ENCODE assay signal across 8 cellular contexts in the genomic region with DNA sequence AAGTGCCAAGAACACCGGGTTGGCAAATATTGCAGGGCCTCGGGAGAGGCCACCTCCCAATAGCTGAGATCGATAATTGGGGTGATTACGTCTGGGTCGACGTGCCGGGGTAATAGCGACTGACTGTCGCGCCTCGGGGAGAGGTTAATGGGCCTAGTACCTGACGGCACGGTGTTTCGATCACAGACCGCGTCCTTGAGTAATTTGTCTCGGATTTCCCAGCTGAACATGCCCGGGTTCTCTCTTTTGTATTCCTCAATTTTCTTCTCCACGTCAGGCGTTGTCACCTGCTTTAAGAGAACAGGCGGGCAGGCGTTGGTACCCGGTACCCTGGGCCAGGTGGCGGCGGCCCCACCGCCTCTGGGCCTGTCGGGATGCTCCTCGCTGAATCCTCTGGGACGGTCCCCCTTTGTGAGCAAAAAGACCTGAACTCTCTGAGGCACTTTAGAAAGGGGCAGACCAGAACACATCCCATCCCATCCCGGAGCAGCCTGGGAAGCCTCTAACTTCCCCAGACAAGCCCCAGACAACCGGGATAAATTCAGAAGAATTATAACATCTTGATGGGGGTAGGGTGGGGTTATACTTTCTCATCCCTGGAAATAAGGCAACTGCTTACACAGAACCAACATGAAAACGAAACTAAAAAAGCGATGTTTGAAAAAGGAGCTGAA. TPM values are rescaled to one million over a fixed set of nuclear protein-coding genes. Genes with fewer than 3 reads are reported as not detected.
DNase-seq lines count a peak whose midpoint lies in the region; TF ChIP-seq lines count a peak whose summit lies in the region.

No MANE protein-coding gene starts in this region.

- H3K27ac ChIP-seq in liver (ENCODE audit: low read depth in 1 of 2, low read length in 2 of 2) (no peak overlapping the region), tibial artery (no peak overlapping the region)

- H3K27me3 Mint-ChIP-seq in activated naive CD4-positive, alpha-beta T cell treated with anti-CD3 and anti-CD28 coated beads, Interleukin-2, amount 10 ng/mL, durations not matched to agents 7 days and 5 days = peaks cover 100% of the 10 kb centered on the region

- H3K36me3 ChIP-seq in liver (ENCODE audit: control insufficient read depth in 4 of 4, insufficient read depth in 3 of 4, low read depth in 1 of 4, low read length in 3 of 4) = no peaks in the 10 kb centered on the region
- H3K36me3 ChIP-seq in tibial artery = no peaks in the 10 kb centered on the region

- H3K4me1 ChIP-seq in liver (ENCODE audit: control insufficient read depth in 4 of 4, insufficient read depth in 4 of 4, low read length in 3 of 4) (peaks cover 16 to 37% (median 33%) of the 10 kb centered on the region in 4 donors), tibial artery (peaks cover 0 to 45% (median 22%) of the 10 kb centered on the region in 4 donors)

- DNase-seq in activated naive CD4-positive, alpha-beta T cell treated with anti-CD3 and anti-CD28 coated beads, Interleukin-2, amount 10 ng/mL, durations not matched to agents 7 days and 5 days = no peak
- DNase-seq in activated naive CD4-positive, alpha-beta T cell (lab: John Stamatoyannopoulos, UW) = no peak
- no peak for DNase-seq in astrocyte of the cerebellum (ENCODE audit: low read depth)
- DNase-seq in tibial artery = no peak
- DNase-seq in activated effector memory CD4-positive, alpha-beta T cell treated with Interleukin-2 at 50 U/mL for 16 hours = no peak
- no peak for DNase-seq in GM20000 (ENCODE audit: low spot score)
- no peak for DNase-seq in dermis blood vessel endothelial cell

- H3K9me3 ChIP-seq in liver (ENCODE audit: control insufficient read depth in 4 of 4, low read length in 3 of 4) (no peaks in the 10 kb centered on the region), tibial artery (peaks cover 0 to 3% (median 0%) of the 10 kb centered on the region in 3 donors)

- TF ChIP-seq CTCF in astrocyte of the cerebellum (IDR thresholded peaks at IDR 0.05; ENCODE audit: low read depth, low read length, missing control alignments) = no peak
- TF ChIP-seq CTCF in liver (IDR thresholded peaks at IDR 0.05; ENCODE audit: low read depth, low read length, missing input control) = no peak
- TF ChIP-seq CTCF in tibial artery (IDR thresholded peaks at IDR 0.05) = no peak
- TF ChIP-seq CTCF in GM20000 (IDR thresholded peaks at IDR 0.05; ENCODE audit: extremely low read depth, missing control alignments) = no peak

- WGBS in liver = 4% methylated on average over 33 of the region's 33 CpGs

- intact Hi-C loops in tibial artery (cut with DNase I; ENCODE audit: low total_unique reads) = no loop called here

- H3K4me3 ChIP-seq in astrocyte of the cerebellum (ENCODE audit: low read depth, low read length) (peak overlapping the region; percentile 96), liver (ENCODE audit: low read depth in 1 of 3, low read length in 3 of 3) (peak overlapping the region; percentile 32 to 44 (median 34)), tibial artery (peak overlapping the region; percentile 2 to 33)

- in situ Hi-C loops in astrocyte of the cerebellum (cut with HindIII; ENCODE audit: low sequenced_read_pairs) = no loop called here

- CTCF ChIA-PET in activated naive CD4-positive, alpha-beta T cell treated with anti-CD3 and anti-CD28 coated beads, Interleukin-2, amount 10 ng/mL, durations not matched to agents 7 days and 5 days (lab: Charles Lee) = interaction anchor here (2.0 kb wide), 1 partner anchor 23 kb away, joined by 6 read pairs; no protein-coding TSS in a partner anchor

- no peak overlapping the region for H3K9ac ChIP-seq in liver (ENCODE audit: low read depth in 1 of 2, low read length in 2 of 2)

- H3K9me3 Mint-ChIP-seq in activated naive CD4-positive, alpha-beta T cell treated with anti-CD3 and anti-CD28 coated beads, Interleukin-2, amount 10 ng/mL, durations not matched to agents 7 days and 5 days = peaks cover 4% of the 10 kb centered on the region

- TF ChIP-seq RAD21 in liver (IDR thresholded peaks at IDR 0.05) = no peak

- H3K4me1 Mint-ChIP-seq in activated naive CD4-positive, alpha-beta T cell treated with anti-CD3 and anti-CD28 coated beads, Interleukin-2, amount 10 ng/mL, durations not matched to agents 7 days and 5 days = peaks cover 27% of the 10 kb centered on the region

- peaks cover 11 to 59% (median 17%) of the 10 kb centered on the region in 4 donors for H3K27me3 ChIP-seq in liver (ENCODE audit: control insufficient read depth in 4 of 4, insufficient read depth in 4 of 4, low read length in 3 of 4)
- H3K27me3 ChIP-seq in tibial artery = peaks cover 0 to 91% of the 10 kb centered on the region in 2 donors

- H3K36me3 Mint-ChIP-seq in activated naive CD4-positive, alpha-beta T cell treated with anti-CD3 and anti-CD28 coated beads, Interleukin-2, amount 10 ng/mL, durations not matched to agents 7 days and 5 days = peaks cover 8% of the 10 kb centered on the region

- H3K4me3 Mint-ChIP-seq in activated naive CD4-positive, alpha-beta T cell treated with anti-CD3 and anti-CD28 coated beads, Interleukin-2, amount 10 ng/mL, durations not matched to agents 7 days and 5 days = peak overlapping the region; percentile 20

- H3K27ac Mint-ChIP-seq in activated naive CD4-positive, alpha-beta T cell treated with anti-CD3 and anti-CD28 coated beads, Interleukin-2, amount 10 ng/mL, durations not matched to agents 7 days and 5 days = no peak overlapping the region

TF ChIP-seq in liver, 16 proteins besides CTCF, POLR2A, EP300 and RAD21:
- TF ChIP-seq RXRA (IDR thresholded peaks at IDR 0.05) (no peak), FOXA1 (IDR thresholded peaks at IDR 0.05) (no peak), GABPA (IDR thresholded peaks at IDR 0.05 in 1 of 2, conservative IDR thresholded peaks at IDR 0.05 in 1 of 2) (no peak), MAX (IDR thresholded peaks at IDR 0.05) (no peak), TAF1 (conservative IDR thresholded peaks at IDR 0.05) (no peak)
- TF ChIP-seq, protein P1, sequence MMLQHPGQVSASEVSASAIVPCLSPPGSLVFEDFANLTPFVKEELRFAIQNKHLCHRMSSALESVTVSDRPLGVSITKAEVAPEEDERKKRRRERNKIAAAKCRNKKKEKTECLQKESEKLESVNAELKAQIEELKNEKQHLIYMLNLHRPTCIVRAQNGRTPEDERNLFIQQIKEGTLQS (IDR thresholded peaks at IDR 0.05) = no peak

RNA-seq across cellular contexts. Expression of gene PAX3, which starts 3.3 kb away (rescaled TPM):
- total RNA-seq in liver = not detected
- polyA plus RNA-seq in liver = not detected
- not detected in 2 replicates for total RNA-seq in dermis blood vessel endothelial cell

Comparison
In these comparisons a context has a peak if more than half of its experiments do, and no peak if none do; other contexts are left out.
1. H3K4me3 ChIP-seq: peak in every context shown above with its lines; median percentile 96 in astrocyte of the cerebellum; 34 in liver; 18 in tibial artery.